ENCODE assay signal across 10 cellular contexts in the genomic region with DNA sequence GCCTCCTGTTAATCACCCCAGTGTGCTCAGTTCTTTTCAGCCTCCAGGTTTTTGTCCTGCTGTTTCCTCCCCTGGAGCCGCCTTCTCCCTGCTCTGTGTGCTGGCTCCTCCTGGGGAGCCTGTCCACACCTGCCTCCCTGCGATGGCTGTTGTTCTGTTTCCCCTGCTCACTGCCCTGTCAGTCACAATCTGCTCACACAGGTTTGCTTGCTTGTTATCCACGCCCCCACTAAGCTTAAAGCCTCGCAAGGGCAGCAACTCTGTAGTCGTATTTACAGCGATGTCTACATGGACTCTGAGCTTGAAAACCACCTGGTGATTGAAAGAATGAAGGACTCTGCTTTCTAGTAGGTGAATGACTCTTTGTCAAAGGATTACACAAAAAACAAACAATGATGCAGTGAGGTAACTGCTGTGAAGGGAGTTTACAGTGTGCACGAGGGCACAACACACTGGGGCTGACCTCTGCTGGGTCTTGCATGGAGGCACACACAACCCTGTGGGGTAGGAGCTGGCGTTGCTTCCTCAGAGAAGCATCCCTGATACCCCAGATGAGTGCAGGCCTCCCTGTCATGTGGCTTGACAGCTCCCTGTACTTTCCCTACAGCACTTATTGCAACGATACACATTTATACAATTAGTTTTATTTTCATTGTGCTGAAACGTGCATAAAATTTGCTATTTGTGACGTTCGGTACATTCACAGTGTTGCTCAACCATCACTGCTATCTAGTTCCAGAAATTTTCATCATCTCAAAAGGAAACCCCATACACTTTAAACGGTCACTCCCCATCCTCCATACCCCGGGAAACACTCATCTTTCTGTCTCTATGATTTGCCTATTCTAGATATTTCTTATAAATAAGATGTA. TPM values are rescaled to one million over a fixed set of nuclear protein-coding genes. Genes with fewer than 3 reads are reported as not detected.
A peak's percentile ranks its signal among the peaks of the same experiment; 100 is the strongest.
DNase-seq lines count a peak whose midpoint lies in the region; ATAC-seq and TF ChIP-seq lines count a peak whose summit lies in the region.
"Had no signal": no experiment of that assay in that cellular context is flagged by ENCODE, and none has a peak within 500 bp of the region (broad histone marks: within the 10 kb centered on the region; RNA-seq: fewer than 3 reads in every experiment).

No MANE protein-coding gene starts in this region.

- no peaks in the 10 kb centered on the region for H4K20me1 ChIP-seq in hepatocyte (ENCODE audit: insufficient read depth, poor library complexity, severe bottlenecking)

- no peaks in the 10 kb centered on the region for H3K79me2 ChIP-seq in hepatocyte

- H3K27me3 Mint-ChIP-seq in T-helper 2 cell treated with Interferon-gamma antibody and Interleukin-4, amounts not matched to agents 5 μg/mL and 100 μg/mL, for 36 hours (ENCODE audit: low read depth) = peaks cover 12% of the 10 kb centered on the region
- H3K27me3 Mint-ChIP-seq in osteocyte (ENCODE audit: unreplicated experiment) = peaks cover 9% of the 10 kb centered on the region

- TF ChIP-seq CTCF in hepatocyte (IDR thresholded peaks at IDR 0.05; ENCODE audit: poor library complexity) = no peak
- TF ChIP-seq CTCF in osteocyte (IDR thresholded peaks at IDR 0.05) = no peak

- 52% methylated on average over 14 of the region's 14 CpGs for WGBS in hepatocyte (ENCODE audit: low lambda C conversion rate, missing lambda C conversion rate)

- H3K27me3 ChIP-seq in hepatocyte = no peaks in the 10 kb centered on the region

- H3K9me3 ChIP-seq in hepatocyte (ENCODE audit: low read depth) = no peaks in the 10 kb centered on the region

- no peaks in the 10 kb centered on the region for H3K36me3 ChIP-seq in hepatocyte (replicated peaks; ENCODE audit: insufficient read depth, low read depth)

- no peaks in the 10 kb centered on the region for H3K9me2 ChIP-seq in hepatocyte (replicated peaks; ENCODE audit: insufficient read depth)

- H3K4me2 ChIP-seq in hepatocyte = peak overlapping the region; percentile 56

- no peak overlapping the region for H3K4me3 ChIP-seq in hepatocyte

- peaks cover 23% of the 10 kb centered on the region for H3K36me3 Mint-ChIP-seq in T-helper 2 cell treated with Interferon-gamma antibody and Interleukin-4, amounts not matched to agents 5 μg/mL and 100 μg/mL, for 36 hours (ENCODE audit: low read depth)
- no peaks in the 10 kb centered on the region for H3K36me3 Mint-ChIP-seq in osteocyte (ENCODE audit: unreplicated experiment)

- H2AFZ ChIP-seq in hepatocyte = no peak overlapping the region

- DNase-seq in COLO668 (lab: John Stamatoyannopoulos, UW; ENCODE audit: unreplicated experiment) = peak; percentile 76
- DNase-seq in HPDE6-E6E7 (ENCODE audit: extremely low spot score) = peak; percentile 89
- no peak for DNase-seq in T-helper 2 cell treated with Interferon-gamma antibody and Interleukin-4, amounts not matched to agents 5 μg/mL and 100 μg/mL, for 36 hours (ENCODE audit: low spot score)
- DNase-seq in hepatocyte (ENCODE audit: low spot score) = peak; percentile 85
- no peak for DNase-seq in germinal center (ENCODE audit: low spot score)
- DNase-seq in osteocyte (ENCODE audit: extremely low spot score, unreplicated experiment) = no peak
- DNase-seq in putamen (ENCODE audit: low spot score) = no peak
- DNase-seq: midbrain, NCI-H1436 had no signal

- H3K4me1 Mint-ChIP-seq in T-helper 2 cell treated with Interferon-gamma antibody and Interleukin-4, amounts not matched to agents 5 μg/mL and 100 μg/mL, for 36 hours (ENCODE audit: low read depth) = peaks cover 68% of the 10 kb centered on the region
- H3K4me1 Mint-ChIP-seq in osteocyte (ENCODE audit: unreplicated experiment) = peaks cover 36% of the 10 kb centered on the region

- peak overlapping the region; percentile 67 for H3K27ac Mint-ChIP-seq in T-helper 2 cell treated with Interferon-gamma antibody and Interleukin-4, amounts not matched to agents 5 μg/mL and 100 μg/mL, for 36 hours
- no peak overlapping the region for H3K27ac Mint-ChIP-seq in osteocyte (ENCODE audit: unreplicated experiment)

- H3K4me1 ChIP-seq in hepatocyte (ENCODE audit: insufficient read depth) = peaks cover 5% of the 10 kb centered on the region

- peak overlapping the region; percentile 90 for H3K27ac ChIP-seq in hepatocyte

- H3K9me3 Mint-ChIP-seq in T-helper 2 cell treated with Interferon-gamma antibody and Interleukin-4, amounts not matched to agents 5 μg/mL and 100 μg/mL, for 36 hours = peaks cover 27% of the 10 kb centered on the region
- H3K9me3 Mint-ChIP-seq in osteocyte (ENCODE audit: unreplicated experiment) = no peaks in the 10 kb centered on the region

- no peak for ATAC-seq in HG02938 (IDR thresholded peaks at IDR 0.05; ENCODE audit: unreplicated experiment)

- no peak overlapping the region for H3K4me3 Mint-ChIP-seq in T-helper 2 cell treated with Interferon-gamma antibody and Interleukin-4, amounts not matched to agents 5 μg/mL and 100 μg/mL, for 36 hours
- no peak overlapping the region for H3K4me3 Mint-ChIP-seq in osteocyte (ENCODE audit: unreplicated experiment)

RNA-seq across cellular contexts. Expression of gene TEX48, which starts 39.7 kb away (rescaled TPM):
- total RNA-seq in hepatocyte (not detected in 2 replicates), osteocyte (not detected in 2 replicates)
- polyA plus RNA-seq in hepatocyte = not detected in 2 replicates

Comparison
In these comparisons a context has a peak if more than half of its experiments do, and no peak if none do; other contexts are left out.
1. DNase-seq: peak in COLO668 (single experiment), HPDE6-E6E7 (single experiment) and hepatocyte (single experiment); none in T-helper 2 cell treated with Interferon-gamma antibody and Interleukin-4, amounts not matched to agents 5 μg/mL and 100 μg/mL, for 36 hours (single experiment), germinal center (single experiment), osteocyte (single experiment) and putamen (single experiment).